Comparison of ENCODE assay signal across 19 cellular contexts in genomic region chr9:37622462-37622861, GRCh38. TPM values are rescaled to one million over a fixed set of nuclear protein-coding genes. Genes with fewer than 3 reads are reported as not detected.
DNase-seq lines count a peak whose midpoint lies in the region; ATAC-seq and TF ChIP-seq lines count a peak whose summit lies in the region.
"Had no signal": no experiment of that assay in that cellular context is flagged by ENCODE, and none has a peak within 500 bp of the region (broad histone marks: within the 10 kb centered on the region; RNA-seq: fewer than 3 reads in every experiment).

No MANE protein-coding gene starts in this region.

- H3K4me3 Mint-ChIP-seq in nephron, result no peak overlapping the region

- H2AFZ ChIP-seq in GM23248, result no peak overlapping the region
- H2AFZ ChIP-seq: PC-9 had no signal

- peak overlapping the region; percentile 32 to 96 (median 65) for H3K27ac Mint-ChIP-seq in nephron

- DNase-seq in AG10803 (ENCODE audit: low read depth), result peak; percentile 64
- peak; percentile 68 for DNase-seq in GM23248
- peak; percentile 53 for DNase-seq in adipocyte (ENCODE audit: low read depth)
- DNase-seq in caudate nucleus (lab: John Stamatoyannopoulos, UW), result no peak
- no peak for DNase-seq in NCI-H2196 (lab: John Stamatoyannopoulos, UW; ENCODE audit: unreplicated experiment)
- no peak for DNase-seq in NCI-H345 treated with DMSO at 0.1 percent for 48 hours (lab: John Stamatoyannopoulos, UW; ENCODE audit: unreplicated experiment)
- DNase-seq: C1 segment of cervical spinal cord, DMS79 treated with DMSO at 0.1 percent for 48 hours, KBM-7, MV-4-11, NCI-H1417, NCI-H187 treated with DMSO at 0.1 percent for 48 hours, PC-9 had no signal

- no peaks in the 10 kb centered on the region for H3K9me3 Mint-ChIP-seq in nephron

- H3K36me3 Mint-ChIP-seq in nephron (ENCODE audit: low read depth), result no peaks in the 10 kb centered on the region

- 1 to 3% methylated on average over 4 of the region's 4 CpGs for WGBS in GM23248 (ENCODE audit: low coverage in 1 of 2, low lambda C conversion rate in 2 of 2, missing lambda C conversion rate in 2 of 2), 2 experiments

- H3K4me1 ChIP-seq in GM23248 (ENCODE audit: insufficient read depth) (peaks cover 33% of the 10 kb centered on the region), adipocyte (ENCODE audit: control insufficient read depth, insufficient read depth, low read length) (peaks cover 47% of the 10 kb centered on the region)

- peaks cover 13% of the 10 kb centered on the region for H3F3A ChIP-seq in GM23248 (ENCODE audit: insufficient read depth)

- H3K79me2 ChIP-seq in GM23248 (ENCODE audit: insufficient read depth), result no peaks in the 10 kb centered on the region

- H4K20me1 ChIP-seq in GM23248 (ENCODE audit: insufficient read depth), result no peaks in the 10 kb centered on the region

- no peaks in the 10 kb centered on the region for H3K27me3 ChIP-seq in GM23248 (replicated peaks; ENCODE audit: insufficient read depth)
- H3K27me3 ChIP-seq in adipocyte (replicated peaks; ENCODE audit: control insufficient read depth, insufficient read depth, low read length), result no peaks in the 10 kb centered on the region

- no peaks in the 10 kb centered on the region for H3K36me3 ChIP-seq in GM23248 (ENCODE audit: low read depth)
- H3K36me3 ChIP-seq in adipocyte (ENCODE audit: control insufficient read depth, insufficient read depth, low read length, severe bottlenecking), result no peaks in the 10 kb centered on the region

- H3K4me1 Mint-ChIP-seq in nephron, result peaks cover 69% of the 10 kb centered on the region

- H3K27me3 Mint-ChIP-seq in nephron (ENCODE audit: low read depth), result peaks cover 3% of the 10 kb centered on the region

- no peak overlapping the region for H3K27ac ChIP-seq in GM23248
- no peak overlapping the region for H3K27ac ChIP-seq in caudate nucleus (ENCODE audit: low read depth, low read length)
- H3K27ac ChIP-seq: PC-9, SK-N-MC had no signal

- TF ChIP-seq CTCF in AG10803 (conservative IDR thresholded peaks at IDR 0.05; ENCODE audit: low read length), result no peak
- no peak for TF ChIP-seq CTCF in nephron (IDR thresholded peaks at IDR 0.05; ENCODE audit: unreplicated experiment in 3 of 3)

- no peak overlapping the region for H3K9ac ChIP-seq in GM23248
- no peak overlapping the region for H3K9ac ChIP-seq in adipocyte (ENCODE audit: low read length)

- in situ Hi-C loops in GM23248 (cut with MboI), result no loop called here

- H3K9me2 ChIP-seq in GM23248 (ENCODE audit: insufficient read depth), result no peaks in the 10 kb centered on the region

- H3K4me3 ChIP-seq in AG10803 (ENCODE audit: low read length), result no peak overlapping the region
- no peak overlapping the region for H3K4me3 ChIP-seq in GM23248
- no peak overlapping the region for H3K4me3 ChIP-seq in adipocyte (ENCODE audit: low read length)
- H3K4me3 ChIP-seq: PC-9, SK-N-MC had no signal

- H3K4me2 ChIP-seq in GM23248 (ENCODE audit: unreplicated experiment), result peak overlapping the region; percentile 8
- H3K4me2 ChIP-seq: PC-9 had no signal

- ATAC-seq in HG02884 (IDR thresholded peaks at IDR 0.05; ENCODE audit: unreplicated experiment), result no peak

- H3K9me3 ChIP-seq in GM23248 (ENCODE audit: low read depth) (no peaks in the 10 kb centered on the region), adipocyte (ENCODE audit: control insufficient read depth, low read length) (no peaks in the 10 kb centered on the region)

RNA-seq across cellular contexts. Expression of gene FRMPD1, which starts 28.3 kb away (rescaled TPM):
- total RNA-seq in GM23248 (2014; rRNA removed; shearing (Covaris generic)), result not detected in 2 replicates
- not detected in 2 replicates for polyA plus RNA-seq in GM23248 (2016; fragmentation: Nextera tagmentation; extraction: Ambion mirVana)
- total RNA-seq: A673; H4; PC-9; T-helper 1 cell treated with Interleukin-12 subunit alpha and Interleukin-12 subunit beta and Interleukin-4 antibody, amounts not matched to agents 30 ng/mL and 1 ng/mL, for 36 hours had no signal

RNA-seq across cellular contexts. Expression of gene TOMM5, which starts 30.1 kb away (rescaled TPM):
- total RNA-seq in GM23248 (2014; rRNA removed; shearing (Covaris generic)), result 122 and 130 TPM in 2 replicates
- polyA plus RNA-seq in GM23248 (2016; fragmentation: Nextera tagmentation; extraction: Ambion mirVana), result 282 and 288 TPM in 2 replicates

RNA-seq across cellular contexts. Expression of gene FBXO10, which starts 46.3 kb away (rescaled TPM):
- 2.9 and 9.9 TPM in 2 replicates for total RNA-seq in GM23248 (2014; rRNA removed; shearing (Covaris generic))
- polyA plus RNA-seq in GM23248 (2016; fragmentation: Nextera tagmentation; extraction: Ambion mirVana), result 4.4 and 4.5 TPM in 2 replicates

Comparison
In these comparisons a context has a peak if more than half of its experiments do, and no peak if none do; other contexts are left out.
1. DNase-seq: peak in AG10803 (single experiment), GM23248 (single experiment) and adipocyte (single experiment); none in caudate nucleus (0 of 61), NCI-H2196 (single experiment) and NCI-H345 treated with DMSO at 0.1 percent for 48 hours (single experiment).